In the genomic region with DNA sequence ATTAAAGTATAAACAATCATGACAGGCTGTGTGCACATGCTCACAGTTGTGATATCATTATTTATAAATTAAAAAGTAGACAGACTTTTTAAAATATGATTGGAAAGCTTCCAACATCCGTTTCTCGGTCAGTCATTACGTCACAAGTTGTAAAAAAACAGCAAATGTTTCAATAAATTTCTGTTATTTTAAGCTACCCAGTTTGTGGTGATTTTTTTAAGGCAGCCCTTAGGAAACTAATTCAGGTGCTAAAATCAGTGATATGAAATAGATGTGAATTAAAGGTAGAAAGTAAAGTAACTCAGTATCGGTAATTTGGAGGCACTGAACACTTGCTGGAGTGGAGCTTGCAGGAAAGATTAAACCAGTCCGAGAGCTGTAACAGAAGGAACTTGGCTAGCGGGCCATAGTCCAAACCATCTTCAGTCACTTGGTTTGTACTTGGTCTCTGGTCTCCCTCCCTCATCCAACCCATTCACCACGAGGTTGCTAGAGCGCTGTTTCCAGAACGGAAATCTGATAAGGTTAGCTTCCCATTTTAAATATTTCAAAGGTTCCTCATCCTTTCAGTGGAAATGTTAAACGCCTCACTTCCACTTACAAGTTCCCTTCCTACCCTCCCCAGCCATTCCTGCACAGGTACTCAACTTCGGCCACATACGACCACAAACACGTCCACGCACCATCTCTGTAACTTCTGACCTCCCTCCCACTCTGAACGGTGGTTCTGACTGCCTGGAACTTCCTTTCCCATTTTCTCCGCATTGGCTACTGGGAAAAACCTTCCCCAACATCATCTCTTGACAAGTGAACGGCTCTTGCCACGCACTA, we compare ENCODE assay signal across 1 cellular context.
TF ChIP-seq lines count a peak whose summit lies in the region.

No MANE protein-coding gene starts in this region.

TF ChIP-seq in H1, 55 proteins besides CTCF, POLR2A, EP300 and RAD21:
- TF ChIP-seq EZH2 (IDR thresholded peaks at IDR 0.05; ENCODE audit: low read depth, low read length, severe bottlenecking), result no peak
- no peak for TF ChIP-seq SAP30 (IDR thresholded peaks at IDR 0.05; ENCODE audit: insufficient read depth, insufficient replicate concordance, low read length)
- TF ChIP-seq NANOG (IDR thresholded peaks at IDR 0.05; ENCODE audit: insufficient read depth, low read depth, low read length, poor library complexity, severe bottlenecking), result no peak
- TF ChIP-seq EGR1 (IDR thresholded peaks at IDR 0.05; ENCODE audit: borderline replicate concordance, low read depth, low read length), result no peak
- TF ChIP-seq RFX5 (IDR thresholded peaks at IDR 0.05; ENCODE audit: borderline replicate concordance, low read depth, low read length), result no peak
- no peak for TF ChIP-seq BCL11A (IDR thresholded peaks at IDR 0.05; ENCODE audit: low read depth in 2 of 2, low read length in 2 of 2)
- no peak for TF ChIP-seq CHD1 (IDR thresholded peaks at IDR 0.05; ENCODE audit: low read depth, low read length)
- TF ChIP-seq, protein P1, sequence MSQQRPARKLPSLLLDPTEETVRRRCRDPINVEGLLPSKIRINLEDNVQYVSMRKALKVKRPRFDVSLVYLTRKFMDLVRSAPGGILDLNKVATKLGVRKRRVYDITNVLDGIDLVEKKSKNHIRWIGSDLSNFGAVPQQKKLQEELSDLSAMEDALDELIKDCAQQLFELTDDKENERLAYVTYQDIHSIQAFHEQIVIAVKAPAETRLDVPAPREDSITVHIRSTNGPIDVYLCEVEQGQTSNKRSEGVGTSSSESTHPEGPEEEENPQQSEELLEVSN (IDR thresholded peaks at IDR 0.05), result no peak
- TF ChIP-seq GABPA (IDR thresholded peaks at IDR 0.05; ENCODE audit: borderline replicate concordance, insufficient read depth, low read length), result no peak
